Comparison of ENCODE assay signal across 20 cellular contexts in the genomic region with DNA sequence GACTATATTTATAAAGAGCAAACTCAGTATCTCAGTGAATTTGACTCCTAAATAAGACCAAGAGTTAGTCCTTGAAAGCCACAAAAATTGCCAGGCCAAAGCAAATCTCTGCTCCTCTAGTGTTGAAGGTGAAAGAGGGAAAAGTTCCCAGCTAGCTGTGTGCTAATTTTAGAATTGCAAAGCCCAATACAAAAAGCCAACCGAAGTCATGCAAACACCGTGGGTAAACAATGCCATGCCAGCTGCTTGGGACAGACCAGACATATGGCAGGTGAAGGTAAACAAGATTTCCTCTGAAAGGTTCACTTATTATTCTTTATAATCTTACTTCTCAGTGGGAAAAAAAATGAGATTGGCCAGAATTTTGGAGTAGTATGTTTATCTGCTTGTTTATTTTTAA.
DNase-seq lines count a peak whose midpoint lies in the region; ATAC-seq and TF ChIP-seq lines count a peak whose summit lies in the region.
"Had no signal": no experiment of that assay in that cellular context is flagged by ENCODE, and none has a peak within 500 bp of the region (broad histone marks: within the 10 kb centered on the region; RNA-seq: fewer than 3 reads in every experiment).

No MANE protein-coding gene starts in this region.

- no peak for TF ChIP-seq CTCF in dorsolateral prefrontal cortex (IDR thresholded peaks at IDR 0.05 in 54 of 56, conservative IDR thresholded peaks at IDR 0.05 in 2 of 56; ENCODE audit: low read depth in 1 of 56, partially characterized antibody in 56 of 56)

- DNase-seq in COLO668 (lab: John Stamatoyannopoulos, UW; ENCODE audit: unreplicated experiment) (peak; percentile 61), NCI-H1092 treated with DMSO at 0.1 percent for 48 hours (lab: John Stamatoyannopoulos, UW) (peak; percentile 66), NCI-H345 treated with DMSO at 0.1 percent for 48 hours (lab: John Stamatoyannopoulos, UW; ENCODE audit: unreplicated experiment) (peak; percentile 62), cerebellar cortex (ENCODE audit: low spot score) (peak; percentile 2), DMS79 (lab: John Stamatoyannopoulos, UW) (no peak), dorsolateral prefrontal cortex (no peak)
- DNase-seq: activated CD4-positive, alpha-beta memory T cell treated with anti-CD3 and anti-CD28 coated beads for 36 hours; activated naive CD4-positive, alpha-beta T cell treated with anti-CD3 and anti-CD28 coated beads, Interleukin-2, amount 10 ng/mL, durations not matched to agents 7 days and 5 days; activated T-cell treated with anti-CD3 and anti-CD28 coated beads, Interleukin-2, amount 50 U/mL, for 1 hour; CD4-positive, alpha-beta T cell; NCI-H446; nucleus accumbens; PC-3; stimulated activated CD4-positive, alpha-beta T cell treated with anti-CD3 and anti-CD28 coated beads, Interleukin-2, amount 100 ng/mL, for 24 hours; stimulated activated naive CD4-positive, alpha-beta T cell treated with Interleukin-2 at 50 U/mL for 16 hours; tibial artery had no signal

- H3K27me3 ChIP-seq in dorsolateral prefrontal cortex = no peaks in the 10 kb centered on the region
- H3K27me3 ChIP-seq: ascending aorta, tibial artery had no signal

- H3K4me3 ChIP-seq in dorsolateral prefrontal cortex = no peak overlapping the region
- H3K4me3 ChIP-seq: ascending aorta, K562, tibial artery had no signal

- H3K27ac ChIP-seq in dorsolateral prefrontal cortex = no peak overlapping the region
- H3K27ac ChIP-seq: ascending aorta, tibial artery had no signal

- intact Hi-C loops in dorsolateral prefrontal cortex (cut with DNase I) = no loop called here

- ATAC-seq in GM18502 (IDR thresholded peaks at IDR 0.05; ENCODE audit: poor library complexity, unreplicated experiment) = no peak
- ATAC-seq in GM21381 (IDR thresholded peaks at IDR 0.05; ENCODE audit: unreplicated experiment) = no peak
- ATAC-seq: K562, PC-3 had no signal

Comparison
In these comparisons a context has a peak if more than half of its experiments do, and no peak if none do; other contexts are left out.
1. DNase-seq: peak in COLO668 (single experiment), NCI-H1092 treated with DMSO at 0.1 percent for 48 hours (single experiment), NCI-H345 treated with DMSO at 0.1 percent for 48 hours (single experiment) and cerebellar cortex (single experiment); none in DMS79 (single experiment) and dorsolateral prefrontal cortex (0 of 10).